1 cellular context compared by ENCODE assay signal in genomic region chr11:727281-727701, GRCh38.
TF ChIP-seq lines count a peak whose summit lies in the region.

No MANE protein-coding gene starts in this region.

TF ChIP-seq in GM23338, 12 proteins besides CTCF, POLR2A, EP300 and RAD21 (continued from another document):
- TF ChIP-seq ZNF462 (CRISPR knock-in tag; IDR thresholded peaks at IDR 0.05) (no peak), REST (IDR thresholded peaks at IDR 0.05; ENCODE audit: unreplicated experiment) (no peak), POLR2AphosphoS5 (IDR thresholded peaks at IDR 0.05; ENCODE audit: low read depth) (no peak)
